ENCODE assay signal across 8 cellular contexts in genomic region chr15:101654624-101655337, GRCh38. TPM values are rescaled to one million over a fixed set of nuclear protein-coding genes. Genes with fewer than 3 reads are reported as not detected.
DNase-seq lines count a peak whose midpoint lies in the region; ATAC-seq, FAIRE-seq and TF ChIP-seq lines count a peak whose summit lies in the region.
"Not testable (repeated sequence)": the region's sequence is repeated elsewhere in the genome, so short reads cannot be mapped to it uniquely, and the experiment has no call there.

No MANE protein-coding gene starts in this region.

- not testable (repeated sequence) for H2BK12ac ChIP-seq in H1 (ENCODE audit: low read depth, low read length)

- POLR2A ChIA-PET in PC-3 (lab: Charles Lee; ENCODE audit: unreplicated experiment); H1 (lab: Charles Lee; ENCODE audit: partially characterized antibody): not testable (repeated sequence)

- not testable (repeated sequence) for H3K9me2 ChIP-seq in PC-3 (replicated peaks; ENCODE audit: low read length)

- H2AFZ ChIP-seq in PC-3 (ENCODE audit: low read length); H1 (ENCODE audit: low read length): not testable (repeated sequence)

- H3K56ac ChIP-seq in H1 (replicated peaks; ENCODE audit: insufficient read length, low read depth, low read length): not testable (repeated sequence)

- not testable (repeated sequence) for H3K36me3 ChIP-seq in BLaER1; PC-3 (ENCODE audit: low read depth, low read length); H1 (ENCODE audit: control insufficient read depth in 2 of 4, insufficient read depth in 4 of 4, low read length in 3 of 4)

- BruUV-seq in PC-3 (replicated peaks; lab: Mats Ljungman, UMichigan): not testable (repeated sequence)

- not testable (repeated sequence) for H3K27me3 Mint-ChIP-seq in T-helper 2 cell treated with Interferon-gamma antibody and Interleukin-4, amounts not matched to agents 5 μg/mL and 100 μg/mL, for 36 hours (ENCODE audit: low read depth); activated T-cell treated with anti-CD3 and anti-CD28 coated beads, Interleukin-2, amount 50 U/mL, for 72 hours (ENCODE audit: low read depth); progenitor cell of endocrine pancreas

- peaks cover 17% of the 10 kb centered on the region for H3K36me3 Mint-ChIP-seq in T-helper 2 cell treated with Interferon-gamma antibody and Interleukin-4, amounts not matched to agents 5 μg/mL and 100 μg/mL, for 36 hours (ENCODE audit: low read depth)
- not testable (repeated sequence) for H3K36me3 Mint-ChIP-seq in activated T-cell treated with anti-CD3 and anti-CD28 coated beads, Interleukin-2, amount 50 U/mL, for 72 hours (ENCODE audit: insufficient read depth in 2 of 2); progenitor cell of endocrine pancreas (ENCODE audit: insufficient read depth)

- TF ChIP-seq CTCF in GM12864 (IDR thresholded peaks at IDR 0.05; ENCODE audit: low read depth, low read length, missing control alignments) (peak; percentile 57), PC-3 (conservative IDR thresholded peaks at IDR 0.05; ENCODE audit: low read depth, low read length) (peak; percentile 34; the same call in 1 of the 2 replicates), H1 (IDR thresholded peaks at IDR 0.05; ENCODE audit: control extremely low read depth in 1 of 3, insufficient read depth in 1 of 3, low read depth in 1 of 3, low read length in 3 of 3) (peak; percentile 37 to 79 (median 62)), progenitor cell of endocrine pancreas (IDR thresholded peaks at IDR 0.05; ENCODE audit: unreplicated experiment) (peak; percentile 7)

- intact Hi-C loops in PC-3 (cut with micrococcal nuclease): not testable (repeated sequence)

- not testable (repeated sequence) for H3K9me3 Mint-ChIP-seq in T-helper 2 cell treated with Interferon-gamma antibody and Interleukin-4, amounts not matched to agents 5 μg/mL and 100 μg/mL, for 36 hours; activated T-cell treated with anti-CD3 and anti-CD28 coated beads, Interleukin-2, amount 50 U/mL, for 72 hours; progenitor cell of endocrine pancreas (ENCODE audit: low read depth)

- CTCF ChIA-PET in PC-3 (lab: Charles Lee) (interaction anchor here (0.6 kb wide), 1 partner anchor 187 kb away, joined by 4 read pairs; no protein-coding TSS in a partner anchor), H1 (lab: Charles Lee; ENCODE audit: partially characterized antibody) (interaction anchor here (0.7 to 3.9 kb wide), 31 partner anchors 9 to 646 kb away, joined by 3 to 27 read pairs (median 4); partner anchors contain the start of gene SNRPA1)

- not testable (repeated sequence) for H3K9me3 ChIP-seq in BLaER1; PC-3 (ENCODE audit: low read length); H1 (ENCODE audit: insufficient read depth in 2 of 2, low read depth in 1 of 2, low read length in 1 of 2)

- not testable (repeated sequence) for H3K27ac ChIP-seq in BLaER1; PC-3 (ENCODE audit: low read length); H1 (ENCODE audit: low read depth, low read length)

- not testable (repeated sequence) for H3K14ac ChIP-seq in H1 (ENCODE audit: insufficient read length)

- WGBS in H1 (ENCODE audit: extremely low coverage in 1 of 2, insufficient coverage in 1 of 2, insufficient read length in 1 of 2, insufficient replicate concordance in 2 of 2, low coverage in 1 of 2, low lambda C conversion rate in 2 of 2, missing lambda C conversion rate in 1 of 2), 2 experiments: 96% methylated on average over 9 of the region's 10 CpGs; no CpG with 5 or more reads in 1 of the 2 experiments

- peaks cover 38% of the 10 kb centered on the region for H3K4me1 ChIP-seq in BLaER1
- H3K4me1 ChIP-seq in PC-3 (ENCODE audit: insufficient read depth, low read length): peaks cover 24% of the 10 kb centered on the region
- not testable (repeated sequence) for H3K4me1 ChIP-seq in H1 (replicated peaks in 1 of 4; ENCODE audit: control insufficient read depth in 3 of 4, insufficient read depth in 4 of 4, low read length in 3 of 4)

- not testable (repeated sequence) for H2BK15ac ChIP-seq in H1 (ENCODE audit: low read length)

- not testable (repeated sequence) for ATAC-seq in PC-3; activated T-cell treated with anti-CD3 and anti-CD28 coated beads, Interleukin-2, amount 50 U/mL, for 72 hours (replicated peaks in 1 of 2)

- H4K91ac ChIP-seq in H1 (replicated peaks; ENCODE audit: insufficient read length, low read length): not testable (repeated sequence)

- TF ChIP-seq EP300 in H1 (IDR thresholded peaks at IDR 0.05; ENCODE audit: borderline replicate concordance in 1 of 2, low read depth in 2 of 2, low read length in 2 of 2): not testable (repeated sequence)

- peak overlapping the region; percentile 52 for H3K4me3 Mint-ChIP-seq in T-helper 2 cell treated with Interferon-gamma antibody and Interleukin-4, amounts not matched to agents 5 μg/mL and 100 μg/mL, for 36 hours
- peak overlapping the region; percentile 29 to 99 for H3K4me3 Mint-ChIP-seq in activated T-cell treated with anti-CD3 and anti-CD28 coated beads, Interleukin-2, amount 50 U/mL, for 72 hours
- H3K4me3 Mint-ChIP-seq in progenitor cell of endocrine pancreas (ENCODE audit: low read depth): peak overlapping the region; percentile 39

- not testable (repeated sequence) for H3K18ac ChIP-seq in H1 (ENCODE audit: extremely low read depth, low read length)

- H2AK5ac ChIP-seq in H1 (ENCODE audit: low read depth, low read length): not testable (repeated sequence)

- H3K4me1 Mint-ChIP-seq in T-helper 2 cell treated with Interferon-gamma antibody and Interleukin-4, amounts not matched to agents 5 μg/mL and 100 μg/mL, for 36 hours (ENCODE audit: low read depth): peaks cover 25% of the 10 kb centered on the region
- H3K4me1 Mint-ChIP-seq in activated T-cell treated with anti-CD3 and anti-CD28 coated beads, Interleukin-2, amount 50 U/mL, for 72 hours (ENCODE audit: low read depth): peaks cover 32% of the 10 kb centered on the region
- not testable (repeated sequence) for H3K4me1 Mint-ChIP-seq in progenitor cell of endocrine pancreas (ENCODE audit: low read depth)

- peaks cover 15% of the 10 kb centered on the region for H4K20me1 ChIP-seq in BLaER1
- peaks cover 10% of the 10 kb centered on the region for H4K20me1 ChIP-seq in PC-3 (ENCODE audit: low read length)
- not testable (repeated sequence) for H4K20me1 ChIP-seq in H1 (replicated peaks in 1 of 2; ENCODE audit: control insufficient read depth in 1 of 2, insufficient read depth in 2 of 2, low read length in 2 of 2)

- H3K27ac Mint-ChIP-seq in T-helper 2 cell treated with Interferon-gamma antibody and Interleukin-4, amounts not matched to agents 5 μg/mL and 100 μg/mL, for 36 hours: not testable (repeated sequence)
- peak overlapping the region; percentile 89 for H3K27ac Mint-ChIP-seq in activated T-cell treated with anti-CD3 and anti-CD28 coated beads, Interleukin-2, amount 50 U/mL, for 72 hours
- H3K27ac Mint-ChIP-seq in progenitor cell of endocrine pancreas: peak overlapping the region; percentile 71

- TF ChIP-seq RAD21 in H1 (IDR thresholded peaks at IDR 0.05 in 1 of 2, conservative IDR thresholded peaks at IDR 0.05 in 1 of 2; ENCODE audit: low read depth in 2 of 2, low read length in 2 of 2): peak; percentile 35 to 45

- not testable (repeated sequence) for H2BK20ac ChIP-seq in H1 (ENCODE audit: low read length)

- H4K8ac ChIP-seq in H1 (ENCODE audit: extremely low read depth, insufficient read depth, low read length): not testable (repeated sequence)

- not testable (repeated sequence) for H3K23ac ChIP-seq in H1 (ENCODE audit: insufficient read length)

- not testable (repeated sequence) for H4K5ac ChIP-seq in H1 (ENCODE audit: insufficient read length, low read depth, low read length)

- not testable (repeated sequence) for H2BK120ac ChIP-seq in H1 (replicated peaks; ENCODE audit: low read depth, low read length)

- not testable (repeated sequence) for FAIRE-seq in H1 (lab: Jason Lieb, UNC)

- not testable (repeated sequence) for TF ChIP-seq POLR2A in H1 (IDR thresholded peaks at IDR 0.05; ENCODE audit: control extremely low read depth in 1 of 2, low read depth in 2 of 2, low read length in 2 of 2)

- H3K79me1 ChIP-seq in H1 (ENCODE audit: low read depth, low read length): not testable (repeated sequence)

- H3K9ac ChIP-seq in BLaER1; PC-3 (ENCODE audit: low read length); H1 (replicated peaks in 1 of 4; ENCODE audit: extremely low read depth in 1 of 4, low read depth in 3 of 4, low read length in 3 of 4): not testable (repeated sequence)

- not testable (repeated sequence) for H3K23me2 ChIP-seq in H1 (ENCODE audit: low read depth, low read length)

- peak; percentile 53 for DNase-seq in GM12864 (ENCODE audit: low read depth)
- peak; percentile 53 for DNase-seq in Jurkat, Clone E6-1 (ENCODE audit: low read depth, low spot score)
- not testable (repeated sequence) for DNase-seq in PC-3; T-helper 2 cell treated with Interferon-gamma antibody and Interleukin-4, amounts not matched to agents 5 μg/mL and 100 μg/mL, for 36 hours (ENCODE audit: low spot score); progenitor cell of endocrine pancreas (ENCODE audit: low spot score, unreplicated experiment)
- DNase-seq in activated T-cell treated with anti-CD3 and anti-CD28 coated beads, Interleukin-2, amount 50 U/mL, for 72 hours: peak in 1 of 2 donors; percentile 38
- peak in 1 of 2 experiments; percentile 54 for DNase-seq in H1 (ENCODE audit: low read depth in 1 of 2, low spot score in 2 of 2)

- H3K27me3 ChIP-seq in BLaER1; PC-3 (ENCODE audit: low read length); H1 (replicated peaks in 1 of 4; ENCODE audit: control insufficient read depth in 3 of 4, extremely low read depth in 1 of 4, insufficient read depth in 3 of 4, low read length in 3 of 4): not testable (repeated sequence)

- not testable (repeated sequence) for H3F3A ChIP-seq in PC-3 (ENCODE audit: low read length, unreplicated experiment)

- H3K4me3 ChIP-seq in BLaER1; GM12864 (ENCODE audit: low read depth, low read length); Jurkat, Clone E6-1 (ENCODE audit: low read length); PC-3 (ENCODE audit: low read length); H1 (ENCODE audit: extremely low read depth in 1 of 4, insufficient read depth in 2 of 4, low read depth in 3 of 4, low read length in 4 of 4): not testable (repeated sequence)

- H3K4ac ChIP-seq in H1 (replicated peaks; ENCODE audit: insufficient read length, low read depth, low read length): not testable (repeated sequence)

- not testable (repeated sequence) for H2BK5ac ChIP-seq in H1 (ENCODE audit: low read depth, low read length)

- peaks cover 22% of the 10 kb centered on the region for H3K79me2 ChIP-seq in PC-3 (ENCODE audit: low read length)
- H3K79me2 ChIP-seq in H1 (ENCODE audit: control insufficient read depth in 1 of 2, insufficient read depth in 2 of 2, low read length in 2 of 2): peaks cover 0 to 19% of the 10 kb centered on the region in 2 experiments; a peak in 2 of 4 replicates

- H3K4me2 ChIP-seq in BLaER1: peak overlapping the region; percentile 97
- H3K4me2 ChIP-seq in PC-3 (ENCODE audit: low read length); H1 (ENCODE audit: insufficient read depth in 1 of 2, low read depth in 2 of 2, low read length in 2 of 2): not testable (repeated sequence)

RNA-seq across cellular contexts. Expression of gene TM2D3, which starts 2.6 kb away (rescaled TPM):
- polyA plus RNA-seq in Jurkat, Clone E6-1 (2012; ENCODE audit: insufficient read depth, insufficient read length): 46.1 TPM
- total RNA-seq in PC-3 (2014; rRNA removed): 18.4 and 23.3 TPM in 2 replicates
- total RNA-seq in activated T-cell treated with anti-CD3 and anti-CD28 coated beads, Interleukin-2, amount 50 U/mL, for 72 hours: 10 to 100 TPM; 32.7 to 40.7 TPM
- 24.2 and 28.0 TPM in 2 replicates for total RNA-seq in H1 (2021; fragmentation: NEBNext Ultra II Directional; extraction: Animal tissue kit (Norgen Biotek cat#: 25700))
- 21.8 and 26.4 TPM in 2 replicates for polyA plus RNA-seq in H1 (2011; rRNA removed)
- 32.1 TPM for polyA plus RNA-seq in H1 (2011; cell fraction: cytosol; rRNA removed)
- 21.2 TPM for polyA plus RNA-seq in H1 (2011; cell fraction: nucleus; rRNA removed)
- polyA plus RNA-seq in H1 (2012, experiment 1 of 2): 24.5 to 35.4 TPM (median 28.9 TPM) in 4 replicates
- polyA plus RNA-seq in H1 (2012, experiment 2 of 2): 10.0 TPM
- 22.1 TPM for polyA plus RNA-seq in H1 (2013, experiment 1 of 2)
- 26.0 TPM for polyA plus RNA-seq in H1 (2013, experiment 2 of 2)
- 33.6 and 39.5 TPM in 2 replicates for polyA minus RNA-seq in H1 (2011; rRNA and poly(A)+ RNA removed)
- 22.0 TPM for polyA minus RNA-seq in H1 (2011; cell fraction: cytosol; rRNA and poly(A)+ RNA removed)
- 38.3 TPM for polyA minus RNA-seq in H1 (2011; cell fraction: nucleus; rRNA and poly(A)+ RNA removed)
- total RNA-seq in progenitor cell of endocrine pancreas: 49.3 and 49.5 TPM in 2 replicates

Comparison
In these comparisons a context has a peak if more than half of its experiments do, and no peak if none do; other contexts are left out.
1. CTCF ChIP-seq: peak in every context shown above with its lines; median percentile 62 in H1; 57 in GM12864; 34 in PC-3; 7 in progenitor cell of endocrine pancreas.